8 cellular contexts compared by ENCODE assay signal in the genomic region with DNA sequence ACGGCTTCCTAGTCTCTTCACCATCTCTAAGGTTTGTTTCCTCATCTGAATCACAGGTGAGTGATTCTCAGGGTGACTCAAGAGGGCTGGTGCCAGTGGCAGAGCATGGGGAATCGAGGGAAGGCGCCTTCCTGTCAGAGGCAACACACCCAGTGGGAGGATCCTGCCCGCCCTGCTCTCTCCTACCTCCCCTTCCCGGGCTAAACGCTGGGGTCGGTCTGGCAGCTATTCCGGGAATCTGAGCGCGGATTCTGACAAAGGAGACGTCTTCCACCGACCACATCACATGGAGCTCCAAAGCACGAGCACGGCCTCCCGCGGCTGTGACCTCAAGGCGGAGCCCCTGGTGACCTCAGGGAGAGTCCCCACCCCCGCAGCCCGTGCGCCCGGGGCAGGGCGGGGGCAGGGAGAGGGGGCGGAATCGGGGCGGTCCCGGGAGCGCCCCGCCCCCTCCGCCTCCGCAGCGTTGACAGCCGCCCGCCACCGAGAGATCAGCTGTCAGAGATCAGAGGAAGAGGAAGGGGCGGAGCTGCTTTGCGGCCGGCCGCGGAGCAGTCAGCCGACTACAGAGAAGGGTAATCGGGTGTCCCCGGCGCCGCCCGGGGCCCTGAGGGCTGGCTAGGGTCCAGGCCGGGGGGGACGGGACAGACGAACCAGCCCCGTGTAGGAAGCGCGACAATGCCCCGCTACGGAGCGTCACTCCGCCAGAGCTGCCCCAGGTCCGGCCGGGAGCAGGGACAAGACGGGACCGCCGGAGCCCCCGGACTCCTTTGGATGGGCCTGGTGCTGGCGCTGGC. TPM values are rescaled to one million over a fixed set of nuclear protein-coding genes. Genes with fewer than 3 reads are reported as not detected.
DNase-seq lines count a peak whose midpoint lies in the region; ATAC-seq and TF ChIP-seq lines count a peak whose summit lies in the region.

Gene SMPD1, plus strand, starts transcription at position 554 of the 797 bp plus-strand sequence. Its CDS starts 125 bp downstream, at position 679.

- TF ChIP-seq CTCF in PC-9 (conservative IDR thresholded peaks at IDR 0.05) = no peak

- H3K36me3 ChIP-seq in PC-9 (ENCODE audit: low read depth) = no peaks in the 10 kb centered on the region
- H3K36me3 ChIP-seq in esophagus (ENCODE audit: control insufficient read depth in 2 of 2, insufficient read depth in 2 of 2, low read length in 1 of 2) = peaks cover 4 to 7% of the 10 kb centered on the region in 2 donors
- no peaks in the 10 kb centered on the region for H3K36me3 ChIP-seq in mucosa of stomach (ENCODE audit: control insufficient read depth, insufficient read depth, low read length)

- peak within 1 kb of the TSS; percentile 96 to 99 (median 98) for H3K27ac Mint-ChIP-seq in IgD-negative memory B cell

- WGBS in esophagus, 2 donors = 0% methylated on average over 52 to 62 of the region's 62 CpGs

- peak within 1 kb of the TSS; percentile 32 for H3K27ac ChIP-seq in PC-9
- peak within 1 kb of the TSS; percentile 99 for H3K27ac ChIP-seq in esophagus (ENCODE audit: low read depth in 2 of 2, low read length in 1 of 2)

- H3K4me3 ChIP-seq in PC-9 (peak within 1 kb of the TSS; percentile 66), esophagus (ENCODE audit: low read depth in 1 of 2, low read length in 2 of 2) (peak within 1 kb of the TSS; percentile 82 to 84), mucosa of stomach (ENCODE audit: low read length) (peak within 1 kb of the TSS; percentile 58)

- peaks cover 6 to 27% (median 18%) of the 10 kb centered on the region in 3 donors for H3K4me1 Mint-ChIP-seq in IgD-negative memory B cell
- peaks cover 50% of the 10 kb centered on the region for H3K4me1 Mint-ChIP-seq in activated T-cell treated with anti-CD3 and anti-CD28 coated beads, Interleukin-2, amount 50 U/mL, for 4 hours (ENCODE audit: low read depth)

- CTCF ChIA-PET in PC-9 (lab: Charles Lee) = interaction anchor here (0.9 to 1.0 kb wide), 2 partner anchors 11 to 53 kb away, joined by 3 to 8 read pairs; no protein-coding TSS in a partner anchor

- no peaks in the 10 kb centered on the region for H4K20me1 ChIP-seq in PC-9 (ENCODE audit: insufficient read depth)

- H3K9ac ChIP-seq in mucosa of stomach (ENCODE audit: low read length) = peak within 1 kb of the TSS; percentile 85

- peak within 1 kb of the TSS; percentile 82 for H3K4me2 ChIP-seq in PC-9

- peaks cover 4% of the 10 kb centered on the region; the same call in 1 of the 2 replicates for H3F3A ChIP-seq in PC-9 (ENCODE audit: insufficient read depth, low read depth)

- H3K9me2 ChIP-seq in PC-9 (ENCODE audit: insufficient read depth) = no peaks in the 10 kb centered on the region

- H3K9me3 Mint-ChIP-seq in IgD-negative memory B cell = no peaks in the 10 kb centered on the region
- H3K9me3 Mint-ChIP-seq in activated T-cell treated with anti-CD3 and anti-CD28 coated beads, Interleukin-2, amount 50 U/mL, for 4 hours = no peaks in the 10 kb centered on the region

- no peaks in the 10 kb centered on the region for H3K79me2 ChIP-seq in PC-9 (ENCODE audit: low read depth)

- H3K9me3 ChIP-seq in PC-9 (ENCODE audit: insufficient read depth, low read depth) (no peaks in the 10 kb centered on the region), esophagus (ENCODE audit: control insufficient read depth in 2 of 2, insufficient read depth in 1 of 2, low read depth in 1 of 2, low read length in 1 of 2) (no peaks in the 10 kb centered on the region), mucosa of stomach (ENCODE audit: control insufficient read depth, low read length) (no peaks in the 10 kb centered on the region)

- ATAC-seq in GM21576 (IDR thresholded peaks at IDR 0.05; ENCODE audit: unreplicated experiment) = peak; percentile 94
- ATAC-seq in activated T-cell treated with anti-CD3 and anti-CD28 coated beads, Interleukin-2, amount 50 U/mL, for 4 hours = peak; percentile 88 to 89

- no peaks in the 10 kb centered on the region for H3K27me3 Mint-ChIP-seq in IgD-negative memory B cell
- H3K27me3 Mint-ChIP-seq in activated T-cell treated with anti-CD3 and anti-CD28 coated beads, Interleukin-2, amount 50 U/mL, for 4 hours (ENCODE audit: low read depth) = no peaks in the 10 kb centered on the region

- H3K27me3 ChIP-seq in PC-9 (ENCODE audit: insufficient read depth, low read depth) (no peaks in the 10 kb centered on the region), esophagus (ENCODE audit: control insufficient read depth in 1 of 2, insufficient read depth in 2 of 2, low read length in 2 of 2) (no peaks in the 10 kb centered on the region), mucosa of stomach (ENCODE audit: control insufficient read depth, insufficient read depth, low read length) (no peaks in the 10 kb centered on the region)

- POLR2A ChIA-PET in PC-9 (lab: Charles Lee; ENCODE audit: unreplicated experiment) = interaction anchor here (0.5 to 0.8 kb wide), 6 partner anchors 40 to 1525 kb away, joined by 3 to 14 read pairs (median 4); partner anchors contain the start of gene TRIM3

- peak within 1 kb of the TSS; percentile 94 to 99 (median 94) for H3K4me3 Mint-ChIP-seq in IgD-negative memory B cell
- peak within 1 kb of the TSS; percentile 90 for H3K4me3 Mint-ChIP-seq in activated T-cell treated with anti-CD3 and anti-CD28 coated beads, Interleukin-2, amount 50 U/mL, for 4 hours

- no peaks in the 10 kb centered on the region for H3K36me3 Mint-ChIP-seq in IgD-negative memory B cell
- no peaks in the 10 kb centered on the region for H3K36me3 Mint-ChIP-seq in activated T-cell treated with anti-CD3 and anti-CD28 coated beads, Interleukin-2, amount 50 U/mL, for 4 hours (ENCODE audit: insufficient read depth)

- no TSS peak for BruUV-seq in PC-9 (replicated peaks; lab: Mats Ljungman, UMichigan)

- DNase-seq in DMS153 treated with DMSO at 0.1 percent for 48 hours (lab: John Stamatoyannopoulos, UW; ENCODE audit: unreplicated experiment) (peak; percentile 87), PC-9 (peak; percentile 84 to 90)
- DNase-seq in activated T-cell treated with anti-CD3 and anti-CD28 coated beads, Interleukin-2, amount 50 U/mL, for 4 hours = peak; percentile 95
- peak; percentile 94 for DNase-seq in stimulated activated CD8-positive, alpha-beta memory T cell treated with anti-CD3 and anti-CD28 coated beads, Interleukin-4, amount 100 ng/mL, for 48 hours

- H3K4me1 ChIP-seq in PC-9 (replicated peaks; ENCODE audit: insufficient read depth) = peaks cover 7% of the 10 kb centered on the region; the same call in 1 of the 2 replicates
- peaks cover 0 to 13% of the 10 kb centered on the region in 2 donors for H3K4me1 ChIP-seq in esophagus (ENCODE audit: control insufficient read depth in 2 of 2, insufficient read depth in 2 of 2, low read length in 1 of 2)
- H3K4me1 ChIP-seq in mucosa of stomach (ENCODE audit: control insufficient read depth, insufficient read depth, low read length) = peaks cover 35% of the 10 kb centered on the region

- intact Hi-C loops in PC-9 (cut with micrococcal nuclease; ENCODE audit: unreplicated experiment) = loop anchor here (2.0 to 5.0 kb wide), 4 partner anchors 43 to 292 kb away; partner anchors contain the start of genes ARFIP2, ILK, MRPL17 and RRP8

- peak within 1 kb of the TSS; percentile 85 for H2AFZ ChIP-seq in PC-9

RNA-seq across cellular contexts. Expression of gene SMPD1, which starts in this region (rescaled TPM):
- polyA plus RNA-seq in IgD-negative memory B cell = 4.9 TPM
- 7.2 and 9.2 TPM in 2 replicates for total RNA-seq in PC-9 (2021)
- 10 to 100 TPM; 13.1 to 18.2 (median 16.3) TPM for total RNA-seq in activated T-cell treated with anti-CD3 and anti-CD28 coated beads, Interleukin-2, amount 50 U/mL, for 4 hours
- 10 to 100 TPM; 16.0 to 18.9 TPM for polyA plus RNA-seq in esophagus

Comparison
In these comparisons a context has a peak if more than half of its experiments do, and no peak if none do; other contexts are left out.
1. Peak in every context shown above with its lines: DNase-seq, ATAC-seq, H3K4me3 ChIP-seq and H3K27ac ChIP-seq.